In the genomic region with DNA sequence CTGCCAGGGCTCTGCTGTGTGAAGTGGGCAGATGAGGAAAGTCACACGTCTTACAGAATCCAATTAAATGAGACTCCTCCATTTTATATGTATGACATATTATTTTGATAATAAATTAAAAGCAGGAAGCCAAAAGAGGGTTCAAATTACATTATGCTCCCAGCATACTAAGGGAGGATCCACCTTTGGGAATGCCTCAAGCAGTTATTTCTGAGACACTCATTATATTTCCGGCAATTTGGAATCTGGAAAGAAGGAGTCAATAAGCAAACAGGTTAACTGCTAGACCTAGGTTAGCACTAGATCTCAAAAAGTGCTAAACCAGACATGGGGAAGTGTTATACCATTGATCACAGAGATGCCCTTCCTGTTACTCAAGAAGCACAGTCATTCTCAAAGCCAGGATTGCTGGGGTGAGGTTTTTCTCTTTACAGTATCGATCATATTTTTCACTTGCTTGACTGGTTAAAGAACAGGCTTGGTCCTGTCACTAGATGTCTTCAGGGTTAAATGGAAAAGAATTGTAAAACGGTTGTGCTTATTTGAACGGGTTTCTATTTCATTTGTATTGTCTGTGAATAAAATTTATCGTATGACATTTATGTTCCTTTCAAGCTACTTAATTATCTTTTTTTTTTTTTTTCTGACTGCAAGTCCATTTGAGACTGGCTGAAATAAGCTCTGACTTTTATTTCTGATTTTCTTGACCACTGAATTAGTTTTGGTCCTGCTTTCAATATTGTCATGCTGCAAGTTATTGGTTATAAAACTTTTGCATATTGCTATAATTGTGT, we compare ENCODE assay signal across 24 cellular contexts.
DNase-seq lines count a peak whose midpoint lies in the region; ATAC-seq and TF ChIP-seq lines count a peak whose summit lies in the region.
"Had no signal": no experiment of that assay in that cellular context is flagged by ENCODE, and none has a peak within 500 bp of the region (broad histone marks: within the 10 kb centered on the region; RNA-seq: fewer than 3 reads in every experiment).

No MANE protein-coding gene starts in this region.

- H3K27me3 ChIP-seq in tibial artery (no peaks in the 10 kb centered on the region), right atrium auricular region (no peaks in the 10 kb centered on the region)
- H3K27me3 ChIP-seq: heart left ventricle, SJSA1, thyroid gland had no signal

- H3K4me3 Mint-ChIP-seq in activated T-cell treated with anti-CD3 and anti-CD28 coated beads, Interleukin-2, amount 50 U/mL, for 72 hours, result no peak overlapping the region
- no peak overlapping the region for H3K4me3 Mint-ChIP-seq in osteocyte (ENCODE audit: unreplicated experiment)
- H3K4me3 Mint-ChIP-seq: activated naive CD8-positive, alpha-beta T cell treated with anti-CD3 and anti-CD28 coated beads for 36 hours; naive thymus-derived CD4-positive, alpha-beta T cell; stimulated activated naive B cell treated with anti-CD40 and anti-IgM and Interleukin-4, amounts not matched to agents 10 μg/mL and 1 μg/mL and 100 μg/mL, for 72 hours; T-helper 17 cell had no signal

- peak overlapping the region; percentile 33 for H3K27ac Mint-ChIP-seq in activated T-cell treated with anti-CD3 and anti-CD28 coated beads, Interleukin-2, amount 50 U/mL, for 72 hours
- no peak overlapping the region for H3K27ac Mint-ChIP-seq in osteocyte (ENCODE audit: unreplicated experiment)
- H3K27ac Mint-ChIP-seq: activated naive CD8-positive, alpha-beta T cell treated with anti-CD3 and anti-CD28 coated beads for 36 hours; naive thymus-derived CD4-positive, alpha-beta T cell; stimulated activated naive B cell treated with anti-CD40 and anti-IgM and Interleukin-4, amounts not matched to agents 10 μg/mL and 1 μg/mL and 100 μg/mL, for 72 hours; T-helper 17 cell had no signal

- TF ChIP-seq CTCF in epithelial cell of esophagus (IDR thresholded peaks at IDR 0.05; ENCODE audit: insufficient read depth, low read depth, low read length, missing control alignments), result no peak
- no peak for TF ChIP-seq CTCF in tibial artery (IDR thresholded peaks at IDR 0.05)
- no peak for TF ChIP-seq CTCF in right atrium auricular region (IDR thresholded peaks at IDR 0.05)
- TF ChIP-seq CTCF in osteocyte (IDR thresholded peaks at IDR 0.05), result no peak

- peaks cover 2% of the 10 kb centered on the region in 2 donors for H3K9me3 Mint-ChIP-seq in activated T-cell treated with anti-CD3 and anti-CD28 coated beads, Interleukin-2, amount 50 U/mL, for 72 hours
- H3K9me3 Mint-ChIP-seq in osteocyte (ENCODE audit: unreplicated experiment), result no peaks in the 10 kb centered on the region

- no peaks in the 10 kb centered on the region for H3K36me3 ChIP-seq in tibial artery
- H3K36me3 ChIP-seq in right atrium auricular region, result no peaks in the 10 kb centered on the region
- H3K36me3 ChIP-seq: HAP-1, heart left ventricle, SJSA1, thyroid gland had no signal

- ATAC-seq in activated T-cell treated with anti-CD3 and anti-CD28 coated beads, Interleukin-2, amount 50 U/mL, for 72 hours (replicated peaks in 1 of 2), result peak; percentile 44 to 84
- ATAC-seq: heart left ventricle; naive thymus-derived CD4-positive, alpha-beta T cell; stimulated activated naive B cell treated with anti-CD40 and anti-IgM and Interleukin-4, amounts not matched to agents 10 μg/mL and 1 μg/mL and 100 μg/mL, for 72 hours; T-helper 17 cell had no signal

- H3K4me3 ChIP-seq in epithelial cell of esophagus (ENCODE audit: low read length), result no peak overlapping the region
- H3K4me3 ChIP-seq in tibial artery, result no peak overlapping the region
- H3K4me3 ChIP-seq in right atrium auricular region, result no peak overlapping the region
- H3K4me3 ChIP-seq: HAP-1, heart left ventricle, SJSA1, thyroid gland had no signal

- H3K9me3 ChIP-seq in tibial artery (no peaks in the 10 kb centered on the region), right atrium auricular region (no peaks in the 10 kb centered on the region)
- H3K9me3 ChIP-seq: HAP-1, SJSA1, thyroid gland had no signal

- H3K4me1 Mint-ChIP-seq in activated T-cell treated with anti-CD3 and anti-CD28 coated beads, Interleukin-2, amount 50 U/mL, for 72 hours (ENCODE audit: low read depth), result no peaks in the 10 kb centered on the region
- no peaks in the 10 kb centered on the region for H3K4me1 Mint-ChIP-seq in osteocyte (ENCODE audit: unreplicated experiment)
- H3K4me1 Mint-ChIP-seq: stimulated activated naive B cell treated with anti-CD40 and anti-IgM and Interleukin-4, amounts not matched to agents 10 μg/mL and 1 μg/mL and 100 μg/mL, for 72 hours; T-helper 17 cell had no signal

- no peak overlapping the region for H3K27ac ChIP-seq in tibial artery
- no peak overlapping the region for H3K27ac ChIP-seq in right atrium auricular region
- H3K27ac ChIP-seq: C4-2B, heart left ventricle, HL-60, SJSA1, thyroid gland had no signal

- DNase-seq in activated T-cell treated with anti-CD3 and anti-CD28 coated beads, Interleukin-2, amount 50 U/mL, for 72 hours, result peak in 1 of 2 donors; percentile 12
- DNase-seq in activated T-cell treated with anti-CD3 and anti-CD28 coated beads, Interleukin-2, amount 50 U/mL, for 48 hours, result no peak
- peak; percentile 15 for DNase-seq in LoVo (ENCODE audit: low spot score)
- DNase-seq in epithelial cell of esophagus (ENCODE audit: low read depth), result peak; percentile 90
- peak; percentile 25 for DNase-seq in renal cortical epithelial cell (ENCODE audit: low read depth)
- no peak for DNase-seq in tibial artery
- no peak for DNase-seq in right atrium auricular region (ENCODE audit: low spot score)
- no peak for DNase-seq in osteocyte (ENCODE audit: extremely low spot score, unreplicated experiment)
- DNase-seq: activated naive CD8-positive, alpha-beta T cell treated with anti-CD3 and anti-CD28 coated beads for 36 hours; heart left ventricle; mesenchymal stem cell; naive thymus-derived CD4-positive, alpha-beta T cell; NCI-H1092; NCI-H2107; NCI-H510A treated with DMSO at 0.1 percent for 48 hours; retina; stimulated activated CD4-positive, alpha-beta T cell treated with anti-CD3 and anti-CD28 coated beads, Interleukin-4, amount 100 ng/mL, for 1 hour; stimulated activated naive B cell treated with anti-CD40 and anti-IgM and Interleukin-4, amounts not matched to agents 10 μg/mL and 1 μg/mL and 100 μg/mL, for 72 hours; T-helper 17 cell; thyroid gland had no signal

- peaks cover 1 to 2% of the 10 kb centered on the region in 2 donors for H3K36me3 Mint-ChIP-seq in activated T-cell treated with anti-CD3 and anti-CD28 coated beads, Interleukin-2, amount 50 U/mL, for 72 hours (ENCODE audit: insufficient read depth in 2 of 2)
- H3K36me3 Mint-ChIP-seq in osteocyte (ENCODE audit: unreplicated experiment), result no peaks in the 10 kb centered on the region
- H3K36me3 Mint-ChIP-seq: activated naive CD8-positive, alpha-beta T cell treated with anti-CD3 and anti-CD28 coated beads for 36 hours; stimulated activated naive B cell treated with anti-CD40 and anti-IgM and Interleukin-4, amounts not matched to agents 10 μg/mL and 1 μg/mL and 100 μg/mL, for 72 hours had no signal

- H3K4me1 ChIP-seq in tibial artery, result no peaks in the 10 kb centered on the region
- H3K4me1 ChIP-seq in right atrium auricular region, result no peaks in the 10 kb centered on the region
- H3K4me1 ChIP-seq: heart left ventricle, SJSA1 had no signal

- no peaks in the 10 kb centered on the region for H3K27me3 Mint-ChIP-seq in activated T-cell treated with anti-CD3 and anti-CD28 coated beads, Interleukin-2, amount 50 U/mL, for 72 hours (ENCODE audit: low read depth)
- no peaks in the 10 kb centered on the region for H3K27me3 Mint-ChIP-seq in osteocyte (ENCODE audit: unreplicated experiment)
- H3K27me3 Mint-ChIP-seq: activated naive CD8-positive, alpha-beta T cell treated with anti-CD3 and anti-CD28 coated beads for 36 hours; T-helper 17 cell had no signal

- intact Hi-C loops in tibial artery (cut with DNase I; ENCODE audit: low total_unique reads), result no loop called here

Comparison
In these comparisons a context has a peak if more than half of its experiments do, and no peak if none do; other contexts are left out.
1. DNase-seq: peak in LoVo (single experiment), epithelial cell of esophagus (single experiment) and renal cortical epithelial cell (single experiment); none in activated T-cell treated with anti-CD3 and anti-CD28 coated beads, Interleukin-2, amount 50 U/mL, for 48 hours (0 of 2), tibial artery (0 of 2), right atrium auricular region (single experiment) and osteocyte (single experiment).